ENCODE assay signal across 8 cellular contexts in genomic region chr3:122101646-122102045, GRCh38. TPM values are rescaled to one million over a fixed set of nuclear protein-coding genes. Genes with fewer than 3 reads are reported as not detected.
DNase-seq lines count a peak whose midpoint lies in the region; ATAC-seq and TF ChIP-seq lines count a peak whose summit lies in the region.

No MANE protein-coding gene starts in this region.

- H3K4me3 Mint-ChIP-seq in CD4-positive, alpha-beta memory T cell = peak overlapping the region in 1 of 8 donors; percentile 37
- H3K4me3 Mint-ChIP-seq in activated CD8-positive, alpha-beta T cell treated with anti-CD3 and anti-CD28 coated beads, Interleukin-2, amount 10 ng/mL, durations not matched to agents 7 days and 5 days = no peak overlapping the region

- CTCF ChIA-PET in CD4-positive, alpha-beta memory T cell (lab: Charles Lee; ENCODE audit: partially characterized antibody) = interaction anchor here (0.8 to 5.0 kb wide), 16 partner anchors 9 to 926 kb away, joined by 3 to 37 read pairs (median 4); partner anchors contain the start of genes FAM162A and SEMA5B
- CTCF ChIA-PET in activated CD8-positive, alpha-beta T cell treated with anti-CD3 and anti-CD28 coated beads, Interleukin-2, amount 10 ng/mL, durations not matched to agents 7 days and 5 days (lab: Charles Lee) = interaction anchor here (0.6 to 5.2 kb wide), 54 partner anchors 9 to 578 kb away, joined by 3 to 56 read pairs (median 4); partner anchors contain the start of genes FAM162A, POLQ and WDR5B

- H3K27me3 Mint-ChIP-seq in CD4-positive, alpha-beta memory T cell = no peaks in the 10 kb centered on the region
- no peaks in the 10 kb centered on the region for H3K27me3 Mint-ChIP-seq in activated CD8-positive, alpha-beta T cell treated with anti-CD3 and anti-CD28 coated beads, Interleukin-2, amount 10 ng/mL, durations not matched to agents 7 days and 5 days (ENCODE audit: low read depth)

- H3K4me1 Mint-ChIP-seq in CD4-positive, alpha-beta memory T cell = peaks cover 8 to 18% (median 9%) of the 10 kb centered on the region in 4 donors
- H3K4me1 Mint-ChIP-seq in activated CD8-positive, alpha-beta T cell treated with anti-CD3 and anti-CD28 coated beads, Interleukin-2, amount 10 ng/mL, durations not matched to agents 7 days and 5 days (ENCODE audit: low read depth) = peaks cover 22% of the 10 kb centered on the region

- POLR2A ChIA-PET in CD4-positive, alpha-beta memory T cell (lab: Charles Lee; ENCODE audit: partially characterized antibody) = no interaction called here
- POLR2A ChIA-PET in activated CD8-positive, alpha-beta T cell treated with anti-CD3 and anti-CD28 coated beads, Interleukin-2, amount 10 ng/mL, durations not matched to agents 7 days and 5 days (lab: Charles Lee) = interaction anchor here (0.7 kb wide), 1 partner anchor 555 kb away, joined by 3 read pairs; no protein-coding TSS in a partner anchor

- H3K4me3 ChIP-seq in CD4-positive, alpha-beta memory T cell (ENCODE audit: low read length in 2 of 2) = no peak overlapping the region
- H3K4me3 ChIP-seq in iPS DF 6.9 (ENCODE audit: low read length) = no peak overlapping the region
- no peak overlapping the region for H3K4me3 ChIP-seq in suprapubic skin

- H3K27ac Mint-ChIP-seq in CD4-positive, alpha-beta memory T cell = no peak overlapping the region
- H3K27ac Mint-ChIP-seq in activated CD8-positive, alpha-beta T cell treated with anti-CD3 and anti-CD28 coated beads, Interleukin-2, amount 10 ng/mL, durations not matched to agents 7 days and 5 days = no peak overlapping the region

- no peaks in the 10 kb centered on the region for H3K36me3 Mint-ChIP-seq in CD4-positive, alpha-beta memory T cell
- no peaks in the 10 kb centered on the region for H3K36me3 Mint-ChIP-seq in activated CD8-positive, alpha-beta T cell treated with anti-CD3 and anti-CD28 coated beads, Interleukin-2, amount 10 ng/mL, durations not matched to agents 7 days and 5 days (ENCODE audit: low read depth)

- no CpG with 5 or more reads among the region's 3 CpGs for WGBS in iPS DF 6.9 (ENCODE audit: insufficient coverage, insufficient read length)
- 26% methylated on average over 3 of the region's 3 CpGs for WGBS in suprapubic skin

- no peaks in the 10 kb centered on the region for H3K36me3 ChIP-seq in CD4-positive, alpha-beta memory T cell (ENCODE audit: insufficient read depth, low read length)
- no peaks in the 10 kb centered on the region for H3K36me3 ChIP-seq in iPS DF 6.9 (ENCODE audit: control insufficient read depth, insufficient read depth, low read length)
- H3K36me3 ChIP-seq in suprapubic skin = no peaks in the 10 kb centered on the region

- H3K9me3 ChIP-seq in CD4-positive, alpha-beta memory T cell (ENCODE audit: control insufficient read depth in 1 of 2, low read length in 2 of 2) = no peaks in the 10 kb centered on the region
- H3K9me3 ChIP-seq in iPS DF 6.9 (ENCODE audit: control insufficient read depth, insufficient read depth, low read length) = no peaks in the 10 kb centered on the region
- H3K9me3 ChIP-seq in suprapubic skin = no peaks in the 10 kb centered on the region

- intact Hi-C loops in CD4-positive, alpha-beta memory T cell (cut with micrococcal nuclease) = loop anchor here (1.0 to 5.0 kb wide), 3 partner anchors 157 to 576 kb away; partner anchors contain the start of gene FAM162A

- TF ChIP-seq EP300 in suprapubic skin (IDR thresholded peaks at IDR 0.05) = no peak

- H3K9me3 Mint-ChIP-seq in CD4-positive, alpha-beta memory T cell = no peaks in the 10 kb centered on the region
- H3K9me3 Mint-ChIP-seq in activated CD8-positive, alpha-beta T cell treated with anti-CD3 and anti-CD28 coated beads, Interleukin-2, amount 10 ng/mL, durations not matched to agents 7 days and 5 days (ENCODE audit: insufficient read depth) = no peaks in the 10 kb centered on the region

- ATAC-seq in GM18520 (IDR thresholded peaks at IDR 0.05; ENCODE audit: unreplicated experiment) = peak; percentile 28
- peak; percentile 43 for ATAC-seq in HG03280 (IDR thresholded peaks at IDR 0.05; ENCODE audit: unreplicated experiment)
- ATAC-seq in activated CD8-positive, alpha-beta T cell treated with anti-CD3 and anti-CD28 coated beads, Interleukin-2, amount 10 ng/mL, durations not matched to agents 7 days and 5 days = peak; percentile 76
- no peak for ATAC-seq in HG03039 (IDR thresholded peaks at IDR 0.05; ENCODE audit: unreplicated experiment)

- DNase-seq in CD4-positive, alpha-beta memory T cell = peak in 4 of 5 donors; percentile 58 to 67 (median 60)
- DNase-seq in NCI-H2196 (lab: John Stamatoyannopoulos, UW; ENCODE audit: unreplicated experiment) (peak; percentile 62), iPS DF 6.9 (ENCODE audit: low read depth, low spot score) (peak; percentile 54), suprapubic skin (ENCODE audit: low spot score in 2 of 2) (no peak)
- peak; percentile 50 for DNase-seq in activated CD8-positive, alpha-beta T cell treated with anti-CD3 and anti-CD28 coated beads, Interleukin-2, amount 10 ng/mL, durations not matched to agents 7 days and 5 days

- H3K27me3 ChIP-seq in CD4-positive, alpha-beta memory T cell (ENCODE audit: insufficient read depth, low read length) = peaks cover 8% of the 10 kb centered on the region
- H3K27me3 ChIP-seq in iPS DF 6.9 (ENCODE audit: control insufficient read depth, insufficient read depth, low read length) = no peaks in the 10 kb centered on the region
- no peaks in the 10 kb centered on the region for H3K27me3 ChIP-seq in suprapubic skin

- peaks cover 7% of the 10 kb centered on the region for H3K4me1 ChIP-seq in CD4-positive, alpha-beta memory T cell (ENCODE audit: insufficient read depth, low read length)
- peaks cover 1% of the 10 kb centered on the region; the same call in 1 of the 2 replicates for H3K4me1 ChIP-seq in iPS DF 6.9 (ENCODE audit: control insufficient read depth, insufficient read depth, low read length)
- no peaks in the 10 kb centered on the region for H3K4me1 ChIP-seq in suprapubic skin

- no peak overlapping the region for H3K27ac ChIP-seq in CD4-positive, alpha-beta memory T cell (ENCODE audit: low read depth, low read length)
- H3K27ac ChIP-seq in iPS DF 6.9 (ENCODE audit: low read length) (no peak overlapping the region), suprapubic skin (no peak overlapping the region)

- TF ChIP-seq POLR2A in suprapubic skin (IDR thresholded peaks at IDR 0.05) = no peak

- peak; percentile 7 to 17 for TF ChIP-seq CTCF in suprapubic skin (IDR thresholded peaks at IDR 0.05)

RNA-seq across cellular contexts. Expression of gene CD86, which starts 46.5 kb away (rescaled TPM):
- 1 to 10 TPM in 1 of 2 experiments, under 1 TPM in 1; 0.58 to 1.2 TPM for total RNA-seq in CD4-positive, alpha-beta memory T cell
- 1 to 10 TPM in 1 of 2 donors, under 1 TPM in 1; 0.31 to 1.8 TPM for polyA plus RNA-seq in CD4-positive, alpha-beta memory T cell
- 1 to 10 TPM in 1 of 2 experiments, under 1 TPM in 1; 0.95 to 1.5 TPM for total RNA-seq in activated CD8-positive, alpha-beta T cell treated with anti-CD3 and anti-CD28 coated beads, Interleukin-2, amount 10 ng/mL, durations not matched to agents 7 days and 5 days
- total RNA-seq in suprapubic skin = 10 to 100 TPM in 1 of 4 donors, 1 to 10 TPM in 3; 2.2 to 12.2 (median 3.3) TPM

Comparison
In these comparisons a context has a peak if more than half of its experiments do, and no peak if none do; other contexts are left out.
1. DNase-seq: peak in CD4-positive, alpha-beta memory T cell (4 of 5), NCI-H2196 (single experiment), activated CD8-positive, alpha-beta T cell treated with anti-CD3 and anti-CD28 coated beads, Interleukin-2, amount 10 ng/mL, durations not matched to agents 7 days and 5 days (single experiment) and iPS DF 6.9 (single experiment); none in suprapubic skin (0 of 2).